1 cellular context compared by ENCODE assay signal in the genomic region with DNA sequence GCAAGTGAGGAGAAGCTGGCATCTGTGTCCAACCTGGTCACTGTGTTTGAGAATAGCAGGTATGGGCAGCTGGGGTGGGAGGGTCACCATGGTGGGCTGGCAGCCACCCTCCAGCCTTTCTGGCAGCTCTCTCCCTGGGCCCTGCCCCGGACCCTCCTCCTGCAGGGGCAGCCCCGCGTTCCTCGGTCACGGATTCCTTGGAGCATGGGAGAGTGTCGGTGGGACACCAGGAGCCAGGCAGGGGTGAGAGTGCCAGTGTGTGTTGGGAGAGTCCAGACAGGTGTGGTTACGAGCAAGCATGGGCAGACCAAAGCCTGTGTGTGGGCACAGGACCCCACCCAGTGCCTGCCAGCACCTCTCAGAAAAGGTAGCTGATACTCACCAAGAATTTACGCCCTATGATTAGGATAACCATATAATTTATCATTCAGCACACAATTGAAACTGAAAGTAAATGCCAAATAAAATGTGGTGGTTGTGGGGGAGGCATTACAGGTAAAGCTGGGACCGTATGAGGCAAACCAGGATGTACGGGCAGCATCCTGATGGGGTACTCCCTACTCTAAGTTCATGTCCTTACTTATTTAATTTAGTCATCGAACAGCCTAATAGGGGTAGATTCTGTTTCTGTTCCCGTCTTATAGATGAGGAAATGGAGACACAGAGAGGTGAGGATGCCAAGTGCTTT.
TF ChIP-seq lines count a peak whose summit lies in the region.

No MANE protein-coding gene starts in this region.

TF ChIP-seq in H1, 55 proteins besides CTCF, POLR2A, EP300 and RAD21:
- TF ChIP-seq PHF8 (conservative IDR thresholded peaks at IDR 0.05; ENCODE audit: low read depth, low read length), result no peak
- no peak for TF ChIP-seq KDM1A (IDR thresholded peaks at IDR 0.05; ENCODE audit: borderline replicate concordance, low read length)
- TF ChIP-seq, protein P1, sequence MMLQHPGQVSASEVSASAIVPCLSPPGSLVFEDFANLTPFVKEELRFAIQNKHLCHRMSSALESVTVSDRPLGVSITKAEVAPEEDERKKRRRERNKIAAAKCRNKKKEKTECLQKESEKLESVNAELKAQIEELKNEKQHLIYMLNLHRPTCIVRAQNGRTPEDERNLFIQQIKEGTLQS (IDR thresholded peaks at IDR 0.05; ENCODE audit: insufficient read depth, low read depth, low read length), result no peak
- TF ChIP-seq SIRT6 (IDR thresholded peaks at IDR 0.05; ENCODE audit: low read length), result no peak
- TF ChIP-seq, protein P2, sequence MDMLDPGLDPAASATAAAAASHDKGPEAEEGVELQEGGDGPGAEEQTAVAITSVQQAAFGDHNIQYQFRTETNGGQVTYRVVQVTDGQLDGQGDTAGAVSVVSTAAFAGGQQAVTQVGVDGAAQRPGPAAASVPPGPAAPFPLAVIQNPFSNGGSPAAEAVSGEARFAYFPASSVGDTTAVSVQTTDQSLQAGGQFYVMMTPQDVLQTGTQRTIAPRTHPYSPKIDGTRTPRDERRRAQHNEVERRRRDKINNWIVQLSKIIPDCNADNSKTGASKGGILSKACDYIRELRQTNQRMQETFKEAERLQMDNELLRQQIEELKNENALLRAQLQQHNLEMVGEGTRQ (IDR thresholded peaks at IDR 0.05; ENCODE audit: low read length), result no peak
- TF ChIP-seq ASH2L (IDR thresholded peaks at IDR 0.05; ENCODE audit: low read length), result no peak
- TF ChIP-seq SP4 (IDR thresholded peaks at IDR 0.05; ENCODE audit: low read length), result no peak
- no peak for TF ChIP-seq NRF1 (IDR thresholded peaks at IDR 0.05; ENCODE audit: low read depth, low read length)
